22 cellular contexts compared by ENCODE assay signal in genomic region chr2:172578860-172579512, GRCh38. TPM values are rescaled to one million over a fixed set of nuclear protein-coding genes. Genes with fewer than 3 reads are reported as not detected.
DNase-seq lines count a peak whose midpoint lies in the region; ATAC-seq and TF ChIP-seq lines count a peak whose summit lies in the region.
"Had no signal": no experiment of that assay in that cellular context is flagged by ENCODE, and none has a peak within 500 bp of the region (broad histone marks: within the 10 kb centered on the region; RNA-seq: fewer than 3 reads in every experiment).

No MANE protein-coding gene starts in this region.

- H3K9me3 Mint-ChIP-seq in WTC11 (peaks cover 42% of the 10 kb centered on the region), progenitor cell of endocrine pancreas (ENCODE audit: low read depth) (peaks cover 28% of the 10 kb centered on the region)

- H3K27ac ChIP-seq in cardiac muscle cell: peak overlapping the region; percentile 82
- H3K27ac ChIP-seq in heart left ventricle: no peak overlapping the region
- H3K27ac ChIP-seq: RWPE1 had no signal

- no peak for DNase-seq in cardiac muscle cell (ENCODE audit: low read depth in 1 of 2, low spot score in 1 of 2)
- DNase-seq in Right ventricle myocardium inferior (ENCODE audit: missing footprints): no peak
- DNase-seq in WTC11 (ENCODE audit: low spot score): no peak
- DNase-seq in left lobe of liver (ENCODE audit: low spot score): no peak
- DNase-seq in progenitor cell of endocrine pancreas (ENCODE audit: low spot score, unreplicated experiment): no peak
- DNase-seq in putamen (ENCODE audit: low spot score): no peak
- no peak for DNase-seq in heart left ventricle
- no peak for DNase-seq in D341Med (ENCODE audit: low spot score)
- DNase-seq: 8988T; ACHN; BE2C; Calu3; CD8-positive, alpha-beta memory T cell; KBM-7; MG63; NCI-H2029 treated with DMSO at 0.1 percent for 48 hours; NCI-H446 treated with DMSO at 0.1 percent for 48 hours; NCI-H526; SHP77 treated with DMSO at 0.1 percent for 48 hours had no signal

- H3K4me1 ChIP-seq in cardiac muscle cell (ENCODE audit: low read depth): peaks cover 36% of the 10 kb centered on the region
- H3K4me1 ChIP-seq in heart left ventricle: no peaks in the 10 kb centered on the region
- H3K4me1 ChIP-seq: BE2C had no signal

- no peaks in the 10 kb centered on the region for H3K9me3 ChIP-seq in cardiac muscle cell (ENCODE audit: low read depth)
- peaks cover 0 to 50% (median 33%) of the 10 kb centered on the region in 12 donors for H3K9me3 ChIP-seq in heart left ventricle
- H3K9me3 ChIP-seq: BE2C had no signal

- H3K4me1 Mint-ChIP-seq in WTC11 (peaks cover 18% of the 10 kb centered on the region), progenitor cell of endocrine pancreas (ENCODE audit: low read depth) (peaks cover 23% of the 10 kb centered on the region)
- H3K4me1 Mint-ChIP-seq: CD14-positive monocyte had no signal

- H3K27ac Mint-ChIP-seq in WTC11: 0 out of 2 replicates have a peak overlapping the region, but pooled peaks have one; percentile 52
- peak overlapping the region; percentile 88 for H3K27ac Mint-ChIP-seq in progenitor cell of endocrine pancreas
- H3K27ac Mint-ChIP-seq: CD14-positive monocyte had no signal

- TF ChIP-seq CTCF in cardiac muscle cell (IDR thresholded peaks at IDR 0.05; ENCODE audit: low read depth, low read length) (no peak), WTC11 (IDR thresholded peaks at IDR 0.05) (no peak), progenitor cell of endocrine pancreas (IDR thresholded peaks at IDR 0.05; ENCODE audit: unreplicated experiment) (no peak), heart left ventricle (IDR thresholded peaks at IDR 0.05) (no peak)

- H3K36me3 Mint-ChIP-seq in WTC11 (peaks cover 78% of the 10 kb centered on the region), progenitor cell of endocrine pancreas (ENCODE audit: insufficient read depth) (peaks cover 36% of the 10 kb centered on the region)

- H3K4me3 ChIP-seq in cardiac muscle cell: peak overlapping the region; percentile 7
- H3K4me3 ChIP-seq in heart left ventricle: no peak overlapping the region
- H3K4me3 ChIP-seq: MG63 had no signal

- ATAC-seq in Right ventricle myocardium inferior (no peak), WTC11 (peak; percentile 47), left lobe of liver (peak; percentile 31), heart left ventricle (no peak)
- ATAC-seq: Panc1 had no signal

- H3K27me3 ChIP-seq in cardiac muscle cell (no peaks in the 10 kb centered on the region), heart left ventricle (no peaks in the 10 kb centered on the region)
- H3K27me3 ChIP-seq: BE2C, MG63 had no signal

- POLR2A ChIA-PET in WTC11 (lab: Charles Lee): no interaction called here

- H3K4me3 Mint-ChIP-seq in WTC11 (no peak overlapping the region), progenitor cell of endocrine pancreas (ENCODE audit: low read depth) (no peak overlapping the region)
- H3K4me3 Mint-ChIP-seq: CD14-positive monocyte; CD8-positive, alpha-beta memory T cell had no signal

- intact Hi-C loops in Right ventricle myocardium inferior (cut with DNase I) (no loop called here), heart left ventricle (cut with DNase I) (no loop called here)

- CTCF ChIA-PET in WTC11 (lab: Charles Lee): interaction anchor here (0.7 to 1.6 kb wide), 2 partner anchors 10 to 95 kb away, joined by 4 to 9 read pairs; no protein-coding TSS in a partner anchor

- H3K36me3 ChIP-seq in cardiac muscle cell: peaks cover 54% of the 10 kb centered on the region
- H3K36me3 ChIP-seq in heart left ventricle: peaks cover 0 to 68% (median 11%) of the 10 kb centered on the region in 9 donors
- H3K36me3 ChIP-seq: BE2C had no signal

- no peak for TF ChIP-seq POLR2A in heart left ventricle (IDR thresholded peaks at IDR 0.05)

- H3K27me3 Mint-ChIP-seq in WTC11 (ENCODE audit: low read depth): no peaks in the 10 kb centered on the region
- H3K27me3 Mint-ChIP-seq in progenitor cell of endocrine pancreas: no peaks in the 10 kb centered on the region
- H3K27me3 Mint-ChIP-seq: CD8-positive, alpha-beta memory T cell had no signal

- WGBS in heart left ventricle, 4 donors: 89 to 94% (median 92%) methylated on average over 2 of the region's 2 CpGs

TF ChIP-seq in WTC11, 78 proteins besides CTCF, POLR2A, EP300 and RAD21:
- TF ChIP-seq TEAD4 (CRISPR knock-in tag; IDR thresholded peaks at IDR 0.05) (no peak), RELA (CRISPR knock-in tag; IDR thresholded peaks at IDR 0.05; ENCODE audit: borderline replicate concordance) (no peak), USF2 (CRISPR knock-in tag; IDR thresholded peaks at IDR 0.05) (no peak), RORB (CRISPR knock-in tag; IDR thresholded peaks at IDR 0.05) (no peak), NR2C2 (CRISPR knock-in tag; IDR thresholded peaks at IDR 0.05) (no peak), ESRRA (CRISPR knock-in tag; IDR thresholded peaks at IDR 0.05; ENCODE audit: borderline replicate concordance) (no peak), GABPB1 (CRISPR knock-in tag; IDR thresholded peaks at IDR 0.05) (no peak), GRHL2 (CRISPR knock-in tag; IDR thresholded peaks at IDR 0.05; ENCODE audit: insufficient replicate concordance, severe bottlenecking) (no peak), ZNF671 (CRISPR knock-in tag; IDR thresholded peaks at IDR 0.05) (no peak), ELF4 (CRISPR knock-in tag; IDR thresholded peaks at IDR 0.05; ENCODE audit: low read depth) (no peak), ZNF317 (CRISPR knock-in tag; IDR thresholded peaks at IDR 0.05; ENCODE audit: borderline replicate concordance, low read depth) (no peak), MYBL2 (CRISPR knock-in tag; IDR thresholded peaks at IDR 0.05) (no peak), NFATC4 (CRISPR knock-in tag; IDR thresholded peaks at IDR 0.05) (no peak)
- TF ChIP-seq, protein P1, sequence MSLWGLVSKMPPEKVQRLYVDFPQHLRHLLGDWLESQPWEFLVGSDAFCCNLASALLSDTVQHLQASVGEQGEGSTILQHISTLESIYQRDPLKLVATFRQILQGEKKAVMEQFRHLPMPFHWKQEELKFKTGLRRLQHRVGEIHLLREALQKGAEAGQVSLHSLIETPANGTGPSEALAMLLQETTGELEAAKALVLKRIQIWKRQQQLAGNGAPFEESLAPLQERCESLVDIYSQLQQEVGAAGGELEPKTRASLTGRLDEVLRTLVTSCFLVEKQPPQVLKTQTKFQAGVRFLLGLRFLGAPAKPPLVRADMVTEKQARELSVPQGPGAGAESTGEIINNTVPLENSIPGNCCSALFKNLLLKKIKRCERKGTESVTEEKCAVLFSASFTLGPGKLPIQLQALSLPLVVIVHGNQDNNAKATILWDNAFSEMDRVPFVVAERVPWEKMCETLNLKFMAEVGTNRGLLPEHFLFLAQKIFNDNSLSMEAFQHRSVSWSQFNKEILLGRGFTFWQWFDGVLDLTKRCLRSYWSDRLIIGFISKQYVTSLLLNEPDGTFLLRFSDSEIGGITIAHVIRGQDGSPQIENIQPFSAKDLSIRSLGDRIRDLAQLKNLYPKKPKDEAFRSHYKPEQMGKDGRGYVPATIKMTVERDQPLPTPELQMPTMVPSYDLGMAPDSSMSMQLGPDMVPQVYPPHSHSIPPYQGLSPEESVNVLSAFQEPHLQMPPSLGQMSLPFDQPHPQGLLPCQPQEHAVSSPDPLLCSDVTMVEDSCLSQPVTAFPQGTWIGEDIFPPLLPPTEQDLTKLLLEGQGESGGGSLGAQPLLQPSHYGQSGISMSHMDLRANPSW (CRISPR knock-in tag; conservative IDR thresholded peaks at IDR 0.05; ENCODE audit: low read depth): no peak
- TF ChIP-seq, protein P2, sequence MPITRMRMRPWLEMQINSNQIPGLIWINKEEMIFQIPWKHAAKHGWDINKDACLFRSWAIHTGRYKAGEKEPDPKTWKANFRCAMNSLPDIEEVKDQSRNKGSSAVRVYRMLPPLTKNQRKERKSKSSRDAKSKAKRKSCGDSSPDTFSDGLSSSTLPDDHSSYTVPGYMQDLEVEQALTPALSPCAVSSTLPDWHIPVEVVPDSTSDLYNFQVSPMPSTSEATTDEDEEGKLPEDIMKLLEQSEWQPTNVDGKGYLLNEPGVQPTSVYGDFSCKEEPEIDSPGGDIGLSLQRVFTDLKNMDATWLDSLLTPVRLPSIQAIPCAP (CRISPR knock-in tag; IDR thresholded peaks at IDR 0.05): no peak

RNA-seq across cellular contexts. Expression of gene PDK1, which starts 23.1 kb away (rescaled TPM):
- total RNA-seq in cardiac muscle cell (619 and 1,005 TPM in 2 replicates), Right ventricle myocardium inferior (47.7 TPM), WTC11 (2021) (22.9 to 31.6 TPM (median 30.5 TPM) in 3 replicates), left lobe of liver (6.2 TPM), progenitor cell of endocrine pancreas (19.0 and 20.2 TPM in 2 replicates), heart left ventricle (10 to 100 TPM; 27.2 to 69.0 (median 53.2) TPM)
- polyA plus RNA-seq in cardiac muscle cell (383 and 432 TPM in 2 replicates), heart left ventricle (10 to 100 TPM in 1 of 2 donors, 1 to 10 TPM in 1; 6.7 to 15.3 TPM)

Comparison
In these comparisons a context has a peak if more than half of its experiments do, and no peak if none do; other contexts are left out.
1. ATAC-seq: peak in WTC11 (single experiment) and left lobe of liver (single experiment); none in Right ventricle myocardium inferior (single experiment) and heart left ventricle (0 of 4).